Comparison of ENCODE assay signal across 17 cellular contexts in the genomic region with DNA sequence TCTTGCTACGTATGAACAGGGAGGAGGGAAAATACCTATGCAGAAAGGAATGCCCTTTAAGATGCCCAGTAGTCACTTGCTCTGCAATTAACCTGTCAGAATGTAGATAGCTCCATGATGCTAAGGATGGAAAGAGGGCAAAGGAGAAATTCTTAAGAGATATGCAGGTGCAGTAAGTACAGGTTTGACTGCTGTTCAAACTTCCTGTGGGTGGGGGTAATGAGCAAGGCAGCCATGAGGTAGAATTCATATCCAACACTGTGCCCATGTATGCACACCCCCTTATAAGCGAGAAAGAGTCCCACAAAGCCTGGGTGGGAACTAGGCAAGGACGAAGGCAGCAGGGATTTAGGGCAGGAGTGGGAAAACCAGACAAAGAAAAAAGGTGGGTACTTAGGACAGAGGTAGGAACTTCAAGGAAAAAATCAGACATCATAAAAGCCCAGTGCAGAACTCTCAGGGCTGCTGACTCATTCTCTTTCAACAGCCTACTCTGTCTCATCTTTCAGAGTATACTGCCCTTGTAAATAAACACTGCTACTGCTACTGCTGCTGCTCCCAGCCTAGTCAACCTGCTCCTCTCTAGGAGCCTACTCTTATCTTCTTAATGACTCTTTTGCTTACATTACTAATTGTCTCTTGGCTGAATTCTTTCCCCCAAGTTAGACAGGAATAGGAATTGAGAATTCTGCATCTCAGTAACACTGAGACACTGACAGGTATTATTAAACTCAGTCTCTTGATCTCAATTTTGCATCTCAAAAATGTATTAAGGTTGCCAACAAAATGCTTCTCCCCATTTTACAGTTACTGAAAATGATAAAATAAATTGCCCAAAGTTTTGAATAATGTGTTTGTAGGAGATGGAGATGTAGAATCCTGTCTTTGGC.
A peak's percentile ranks its signal among the peaks of the same experiment; 100 is the strongest.
DNase-seq lines count a peak whose midpoint lies in the region; ATAC-seq, FAIRE-seq and TF ChIP-seq lines count a peak whose summit lies in the region.
"Had no signal": no experiment of that assay in that cellular context is flagged by ENCODE, and none has a peak within 500 bp of the region (broad histone marks: within the 10 kb centered on the region; RNA-seq: fewer than 3 reads in every experiment).

No MANE protein-coding gene starts in this region.

- ATAC-seq in A549, result peak; percentile 99
- peak; percentile 23; the same call in 2 of the 3 replicates for ATAC-seq in GM23338
- no peak for ATAC-seq in HG03097 (IDR thresholded peaks at IDR 0.05; ENCODE audit: low FRiP score, unreplicated experiment)
- ATAC-seq in HG02759 (IDR thresholded peaks at IDR 0.05; ENCODE audit: unreplicated experiment), result no peak
- ATAC-seq: gastrocnemius medialis; natural killer cell; right cardiac atrium; stimulated activated naive CD8-positive, alpha-beta T cell treated with anti-CD3 and anti-CD28 coated beads, Interleukin-15, Interleukin-2, amounts not matched to agents 100 U/mL and 50 U/mL, for 24 hours had no signal

- no peak for FAIRE-seq in A549 (lab: Jason Lieb, UNC)
- FAIRE-seq: HTR-8/SVneo, kidney had no signal

- peaks cover 30% of the 10 kb centered on the region for H3K9me3 Mint-ChIP-seq in GM23338
- H3K9me3 Mint-ChIP-seq: activated CD4-positive, alpha-beta T cell treated with anti-CD3 and anti-CD28 coated beads, Interleukin-2, amount 10 ng/mL, durations not matched to agents 24 days and 14 days had no signal

- TF ChIP-seq RAD21 in A549 (conservative IDR thresholded peaks at IDR 0.05 in 1 of 2, IDR thresholded peaks at IDR 0.05 in 1 of 2), result no peak

- no peaks in the 10 kb centered on the region for H3F3A ChIP-seq in GM23338 (replicated peaks; ENCODE audit: low read depth)

- no peak overlapping the region for H3K27ac Mint-ChIP-seq in GM23338
- H3K27ac Mint-ChIP-seq: activated CD4-positive, alpha-beta T cell treated with anti-CD3 and anti-CD28 coated beads, Interleukin-2, amount 10 ng/mL, durations not matched to agents 24 days and 14 days; natural killer cell had no signal

- DNase-seq in A549 (ENCODE audit: low read depth in 1 of 2, low spot score in 1 of 2), result peak; percentile 20 to 62
- DNase-seq in GM23338 (ENCODE audit: low spot score), result peak; percentile 17
- DNase-seq in OCI-M1 (lab: John Stamatoyannopoulos, UW), result peak; percentile 70
- DNase-seq in epithelial cell of proximal tubule (ENCODE audit: low read depth), result peak; percentile 47
- DNase-seq in AG08396 (ENCODE audit: low spot score), result no peak
- no peak for DNase-seq in NCI-H2107 treated with DMSO at 0.1 percent for 48 hours (lab: John Stamatoyannopoulos, UW; ENCODE audit: unreplicated experiment)
- DNase-seq: activated CD4-positive, alpha-beta T cell treated with anti-CD3 and anti-CD28 coated beads, Interleukin-2, amount 10 ng/mL, durations not matched to agents 24 days and 14 days; activated T-cell treated with anti-CD3 and anti-CD28 coated beads, Interleukin-2, amount 50 U/mL, for 48 hours; gastrocnemius medialis; kidney; natural killer cell; right cardiac atrium; stimulated activated CD4-positive, alpha-beta T cell treated with anti-CD3 and anti-CD28 coated beads, Interleukin-4, amount 100 ng/mL, for 4 hours; stimulated activated naive CD8-positive, alpha-beta T cell treated with anti-CD3 and anti-CD28 coated beads, Interleukin-15, Interleukin-2, amounts not matched to agents 100 U/mL and 50 U/mL, for 24 hours had no signal

- TF ChIP-seq POLR2A in A549 (IDR thresholded peaks at IDR 0.05; ENCODE audit: low read length), result no peak

- peaks cover 32% of the 10 kb centered on the region for H3K36me3 Mint-ChIP-seq in GM23338 (ENCODE audit: low read depth)
- H3K36me3 Mint-ChIP-seq: natural killer cell had no signal

- H3K27ac ChIP-seq in A549 (no peak overlapping the region), GM23338 (ENCODE audit: low read depth) (no peak overlapping the region)
- H3K27ac ChIP-seq: gastrocnemius medialis had no signal

- no peaks in the 10 kb centered on the region for H3K36me3 ChIP-seq in GM23338 (ENCODE audit: insufficient read depth)
- H3K36me3 ChIP-seq: gastrocnemius medialis had no signal

- TF ChIP-seq EP300 in A549 (IDR thresholded peaks at IDR 0.05), result no peak

- H3K27me3 Mint-ChIP-seq in GM23338 (ENCODE audit: insufficient read depth, low read depth, poor library complexity), result peaks cover 4% of the 10 kb centered on the region
- H3K27me3 Mint-ChIP-seq: activated CD4-positive, alpha-beta T cell treated with anti-CD3 and anti-CD28 coated beads, Interleukin-2, amount 10 ng/mL, durations not matched to agents 24 days and 14 days had no signal

- peaks cover 11% of the 10 kb centered on the region; the same call in 1 of the 2 replicates for H3K9me2 ChIP-seq in GM23338 (ENCODE audit: insufficient read depth)

- no peak overlapping the region for H2AFZ ChIP-seq in GM23338

- peak overlapping the region; percentile 45 for H3K4me2 ChIP-seq in A549
- peak overlapping the region; percentile 45; the same call in 1 of the 2 replicates for H3K4me2 ChIP-seq in GM23338

- WGBS in A549 (ENCODE audit: missing lambda C conversion rate), result 4% methylated on average over 3 of the region's 3 CpGs

- CTCF ChIA-PET in A549 (lab: Yijun Ruan, JAX), result interaction anchor here (1.1 kb wide), 1 partner anchor 391 kb away, joined by 3 read pairs; no protein-coding TSS in a partner anchor

- TF ChIP-seq CTCF in A549 (IDR thresholded peaks at IDR 0.05) (no peak), GM23338 (conservative IDR thresholded peaks at IDR 0.05; ENCODE audit: low read depth in 2 of 2) (no peak), epithelial cell of proximal tubule (conservative IDR thresholded peaks at IDR 0.05; ENCODE audit: low read depth, low read length) (peak; percentile 43)

- peaks cover 9% of the 10 kb centered on the region; the same call in 1 of the 2 replicates for H3K27me3 ChIP-seq in GM23338 (ENCODE audit: insufficient read depth)
- H3K27me3 ChIP-seq: gastrocnemius medialis had no signal

- H3K9me3 ChIP-seq in A549, result no peaks in the 10 kb centered on the region
- H3K9me3 ChIP-seq: gastrocnemius medialis had no signal

- H4K20me1 ChIP-seq in GM23338 (replicated peaks; ENCODE audit: insufficient read depth), result no peaks in the 10 kb centered on the region

- H3K4me3 ChIP-seq in A549 (no peak overlapping the region), GM23338 (no peak overlapping the region), epithelial cell of proximal tubule (ENCODE audit: low read depth, low read length) (no peak overlapping the region)
- H3K4me3 ChIP-seq: gastrocnemius medialis had no signal

- H3K4me1 ChIP-seq in A549 (peaks cover 11% of the 10 kb centered on the region; the same call in 2 of the 3 replicates), GM23338 (ENCODE audit: insufficient read depth) (peaks cover 17% of the 10 kb centered on the region)
- H3K4me1 ChIP-seq: gastrocnemius medialis had no signal

- POLR2A ChIA-PET in A549 (lab: Yijun Ruan, JAX), result no interaction called here

- peaks cover 10% of the 10 kb centered on the region for H3K4me1 Mint-ChIP-seq in GM23338
- H3K4me1 Mint-ChIP-seq: activated CD4-positive, alpha-beta T cell treated with anti-CD3 and anti-CD28 coated beads, Interleukin-2, amount 10 ng/mL, durations not matched to agents 24 days and 14 days; natural killer cell had no signal

- H3K4me3 Mint-ChIP-seq in GM23338, result no peak overlapping the region
- H3K4me3 Mint-ChIP-seq: activated CD4-positive, alpha-beta T cell treated with anti-CD3 and anti-CD28 coated beads, Interleukin-2, amount 10 ng/mL, durations not matched to agents 24 days and 14 days; natural killer cell had no signal

- no peaks in the 10 kb centered on the region for H3K79me2 ChIP-seq in GM23338 (replicated peaks; ENCODE audit: insufficient read depth)

TF ChIP-seq in A549, 52 proteins besides CTCF, POLR2A, EP300 and RAD21 (continues in another document):
- TF ChIP-seq, protein P1, sequence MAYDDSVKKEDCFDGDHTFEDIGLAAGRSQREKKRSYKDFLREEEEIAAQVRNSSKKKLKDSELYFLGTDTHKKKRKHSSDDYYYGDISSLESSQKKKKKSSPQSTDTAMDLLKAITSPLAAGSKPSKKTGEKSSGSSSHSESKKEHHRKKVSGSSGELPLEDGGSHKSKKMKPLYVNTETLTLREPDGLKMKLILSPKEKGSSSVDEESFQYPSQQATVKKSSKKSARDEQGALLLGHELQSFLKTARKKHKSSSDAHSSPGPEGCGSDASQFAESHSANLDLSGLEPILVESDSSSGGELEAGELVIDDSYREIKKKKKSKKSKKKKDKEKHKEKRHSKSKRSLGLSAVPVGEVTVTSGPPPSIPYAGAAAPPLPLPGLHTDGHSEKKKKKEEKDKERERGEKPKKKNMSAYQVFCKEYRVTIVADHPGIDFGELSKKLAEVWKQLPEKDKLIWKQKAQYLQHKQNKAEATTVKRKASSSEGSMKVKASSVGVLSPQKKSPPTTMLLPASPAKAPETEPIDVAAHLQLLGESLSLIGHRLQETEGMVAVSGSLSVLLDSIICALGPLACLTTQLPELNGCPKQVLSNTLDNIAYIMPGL (CRISPR knock-in tag; IDR thresholded peaks at IDR 0.05; ENCODE audit: borderline replicate concordance), result no peak

TF ChIP-seq in GM23338, 12 proteins besides CTCF, POLR2A, EP300 and RAD21:
- TF ChIP-seq EZH2 (IDR thresholded peaks at IDR 0.05; ENCODE audit: low read depth, unreplicated experiment) (no peak), ZNF331 (CRISPR knock-in tag; IDR thresholded peaks at IDR 0.05; ENCODE audit: low read depth) (no peak), NANOG (IDR thresholded peaks at IDR 0.05; ENCODE audit: borderline replicate concordance) (no peak), JUNB (IDR thresholded peaks at IDR 0.05; ENCODE audit: unreplicated experiment) (no peak), ZNF114 (CRISPR knock-in tag; IDR thresholded peaks at IDR 0.05) (no peak), EZH2phosphoT487 (IDR thresholded peaks at IDR 0.05; ENCODE audit: unreplicated experiment) (no peak)

Comparison
In these comparisons a context has a peak if more than half of its experiments do, and no peak if none do; other contexts are left out.
1. ATAC-seq: peak in A549 (2 of 2) and GM23338 (single experiment); none in HG03097 (single experiment) and HG02759 (single experiment).
2. DNase-seq: peak in A549 (2 of 2), GM23338 (single experiment), OCI-M1 (single experiment) and epithelial cell of proximal tubule (single experiment); none in AG08396 (single experiment) and NCI-H2107 treated with DMSO at 0.1 percent for 48 hours (single experiment).